Comparison of ENCODE assay signal across 8 cellular contexts in genomic region chr1:155219592-155220031, GRCh38. TPM values are rescaled to one million over a fixed set of nuclear protein-coding genes. Genes with fewer than 3 reads are reported as not detected.
DNase-seq lines count a peak whose midpoint lies in the region; ATAC-seq, FAIRE-seq and TF ChIP-seq lines count a peak whose summit lies in the region.

No MANE protein-coding gene starts in this region.

- no peaks in the 10 kb centered on the region for H3K9me2 ChIP-seq in MM.1S (replicated peaks; ENCODE audit: insufficient read depth, low read length)

- no peak overlapping the region for H3K9ac ChIP-seq in MM.1S (ENCODE audit: low read length)
- peak overlapping the region; percentile 27 to 46; a peak in 2 of 4 replicates for H3K9ac ChIP-seq in K562 (ENCODE audit: insufficient read depth in 1 of 2, low read depth in 2 of 2, low read length in 2 of 2)

- FAIRE-seq in K562 (lab: Jason Lieb, UNC): no peak

- peak; percentile 25 for DNase-seq in AG10803 (ENCODE audit: low read depth)
- DNase-seq in MM.1S: no peak
- peak; percentile 31 to 62 (median 47) for DNase-seq in K562 (ENCODE audit: extremely low read depth in 1 of 4, low spot score in 3 of 4)
- DNase-seq in lung (ENCODE audit: low spot score): peak; percentile 45
- no peak for DNase-seq in uterus
- no peak for DNase-seq in GM13977 (ENCODE audit: low spot score)

- TF ChIP-seq EP300 in K562 (IDR thresholded peaks at IDR 0.05; ENCODE audit: low read length): no peak

- H3K4me3 ChIP-seq in AG10803 (ENCODE audit: low read length) (no peak overlapping the region), MM.1S (ENCODE audit: low read length) (no peak overlapping the region), K562 (0 out of 2 replicates have a peak overlapping the region, but pooled peaks have one; percentile 13), lung (no peak overlapping the region), uterus (peak overlapping the region in 1 of 2 donors; percentile 19)

- H3K79me2 ChIP-seq in MM.1S (ENCODE audit: low read length) (no peaks in the 10 kb centered on the region), K562 (ENCODE audit: control insufficient read depth, insufficient read depth, low read length) (peaks cover under 1% of the 10 kb centered on the region; the same call in 1 of the 3 replicates)

- H2AFZ ChIP-seq in MM.1S (ENCODE audit: low read length) (peak overlapping the region; percentile 32), K562 (ENCODE audit: low read depth, low read length) (peak overlapping the region; percentile 95)

- H3K9me3 ChIP-seq in MM.1S (replicated peaks; ENCODE audit: insufficient read depth, low read length): no peaks in the 10 kb centered on the region
- H3K9me3 ChIP-seq in K562 (replicated peaks; ENCODE audit: control insufficient read depth, insufficient read depth, low read depth, low read length): no peaks in the 10 kb centered on the region
- no peaks in the 10 kb centered on the region for H3K9me3 ChIP-seq in lung (ENCODE audit: control insufficient read depth in 2 of 2, insufficient read depth in 1 of 2, low read length in 1 of 2)
- no peaks in the 10 kb centered on the region for H3K9me3 ChIP-seq in uterus

- intact Hi-C loops in K562 (cut with micrococcal nuclease): no loop called here
- intact Hi-C loops in uterus (cut with DNase I; ENCODE audit: low total_unique reads): no loop called here

- peak overlapping the region; percentile 16; the same call in 1 of the 2 replicates for H3K4me2 ChIP-seq in MM.1S (ENCODE audit: low read depth, low read length)
- H3K4me2 ChIP-seq in K562 (ENCODE audit: insufficient read depth, low read length): peak overlapping the region; percentile 42

- CTCF ChIA-PET in K562 (lab: Yijun Ruan, JAX; ENCODE audit: low intra/inter-chr PET ratio): no interaction called here

- H3K36me3 ChIP-seq in MM.1S (replicated peaks; ENCODE audit: insufficient read depth, low read length) (no peaks in the 10 kb centered on the region), K562 (ENCODE audit: control insufficient read depth, insufficient read depth, low read length) (no peaks in the 10 kb centered on the region; the same call in 1 of the 3 replicates), lung (ENCODE audit: control insufficient read depth in 2 of 2, insufficient read depth in 2 of 2, low read length in 2 of 2) (no peaks in the 10 kb centered on the region), uterus (no peaks in the 10 kb centered on the region)

- 14% methylated on average over 1 of the region's 1 CpG for WGBS in K562 (ENCODE audit: insufficient coverage, low coverage, missing lambda C conversion rate)
- 0 to 3% methylated on average over 1 of the region's 1 CpG for WGBS in lung, 2 donors

- H3K9me1 ChIP-seq in K562 (ENCODE audit: control insufficient read depth, insufficient read depth, low read length): no peaks in the 10 kb centered on the region

- H3K27me3 ChIP-seq in MM.1S (replicated peaks; ENCODE audit: insufficient read depth, low read length) (no peaks in the 10 kb centered on the region), K562 (ENCODE audit: control insufficient read depth in 2 of 2, insufficient read depth in 2 of 2, low read length in 2 of 2) (no peaks in the 10 kb centered on the region), lung (ENCODE audit: control insufficient read depth, insufficient read depth) (no peaks in the 10 kb centered on the region), uterus (no peaks in the 10 kb centered on the region)

- POLR2A ChIA-PET in K562 (lab: Yijun Ruan, JAX): interaction anchor here (0.6 to 1.8 kb wide), 6 partner anchors 10 to 994 kb away, joined by 3 to 10 read pairs (median 4); partner anchors contain the start of gene MTX1

- TF ChIP-seq CTCF in AG10803 (conservative IDR thresholded peaks at IDR 0.05; ENCODE audit: low read length) (no peak), MM.1S (IDR thresholded peaks at IDR 0.05; ENCODE audit: low read length) (no peak), K562 (IDR thresholded peaks at IDR 0.05 in 2 of 3, conservative IDR thresholded peaks at IDR 0.05 in 1 of 3; ENCODE audit: insufficient read depth in 2 of 3, low read depth in 1 of 3, low read length in 3 of 3) (no peak), lung (IDR thresholded peaks at IDR 0.05; ENCODE audit: control extremely low read depth, extremely low read depth) (no peak), uterus (IDR thresholded peaks at IDR 0.05) (no peak), GM13977 (IDR thresholded peaks at IDR 0.05; ENCODE audit: extremely low read depth, insufficient read depth, missing control alignments) (no peak)

- H3K27ac ChIP-seq in MM.1S (ENCODE audit: low read length) (no peak overlapping the region), K562 (ENCODE audit: extremely low read depth, low read depth, low read length) (peak overlapping the region; percentile 44), lung (ENCODE audit: low read depth in 1 of 2, low read length in 1 of 2) (peak overlapping the region in 1 of 2 donors; percentile 15), uterus (peak overlapping the region; percentile 18 to 24)

- BruUV-seq in K562 (replicated peaks; lab: Mats Ljungman, UMichigan): no TSS peak

- TF ChIP-seq RAD21 in K562 (CRISPR knock-in tag; conservative IDR thresholded peaks at IDR 0.05 in 1 of 2, IDR thresholded peaks at IDR 0.05 in 1 of 2): 0 out of 4 replicates have a peak, but pooled peaks of 1 of the 2 experiments have one; percentile 7

- ATAC-seq in K562: peak; percentile 74
- no peak for ATAC-seq in lung (ENCODE audit: insufficient read depth, low FRiP score)
- ATAC-seq in GM21576 (IDR thresholded peaks at IDR 0.05; ENCODE audit: unreplicated experiment): no peak
- ATAC-seq in GM21529 (IDR thresholded peaks at IDR 0.05; ENCODE audit: unreplicated experiment): no peak

- peaks cover 6% of the 10 kb centered on the region; the same call in 1 of the 2 replicates for H3F3A ChIP-seq in MM.1S (ENCODE audit: insufficient read depth, low read length)

- H4K20me1 ChIP-seq in MM.1S (ENCODE audit: insufficient read depth, low read length): no peaks in the 10 kb centered on the region
- H4K20me1 ChIP-seq in K562 (replicated peaks; ENCODE audit: control insufficient read depth, insufficient read depth, low read length): no peaks in the 10 kb centered on the region

- peaks cover 6% of the 10 kb centered on the region; the same call in 1 of the 2 replicates for H3K4me1 ChIP-seq in MM.1S (ENCODE audit: low read length)
- peaks cover 13 to 26% of the 10 kb centered on the region in 2 experiments for H3K4me1 ChIP-seq in K562 (replicated peaks in 1 of 2; ENCODE audit: control insufficient read depth in 2 of 2, insufficient read depth in 2 of 2, low read length in 2 of 2)
- H3K4me1 ChIP-seq in lung (ENCODE audit: control insufficient read depth in 2 of 2, insufficient read depth in 2 of 2, low read length in 2 of 2): peaks cover 0 to 1% of the 10 kb centered on the region in 2 donors
- no peaks in the 10 kb centered on the region for H3K4me1 ChIP-seq in uterus

- TF ChIP-seq POLR2A in K562 (conservative IDR thresholded peaks at IDR 0.05) (no peak), uterus (IDR thresholded peaks at IDR 0.05) (no peak)

- in situ Hi-C loops in K562 (cut with MboI) (no loop called here), GM13977 (cut with MboI; ENCODE audit: low pct_unique_long_range_greater_than_20kb, low sequenced_read_pairs, unreplicated experiment) (no loop called here)

RNA-seq across cellular contexts. Expression of gene MTX1, which starts 11.1 kb away (rescaled TPM):
- total RNA-seq in K562 (2011; cell fraction: chromatin; rRNA removed; ENCODE audit: low replicate concordance): 16.6 and 32.2 TPM in 2 replicates
- total RNA-seq in K562 (2011; cell fraction: nucleolus; rRNA removed): 41.9 and 55.9 TPM in 2 replicates
- 26.1 and 28.5 TPM in 2 replicates for total RNA-seq in K562 (2011; cell fraction: nucleoplasm; rRNA removed)
- 98.4 and 165 TPM in 2 replicates for total RNA-seq in K562 (2014; rRNA removed)
- total RNA-seq in K562 (2014; rRNA removed; fragmentation: Illumina TruSeq; extraction: Trizol): 37.3 and 44.6 TPM in 2 replicates
- total RNA-seq in K562 (2015; rRNA removed; fragmentation: Illumina TruSeq; extraction: Trizol): 65.1 and 66.9 TPM in 2 replicates
- 73.8 and 83.3 TPM in 2 replicates for total RNA-seq in K562 (2021)
- polyA plus RNA-seq in K562 (2011; rRNA removed): 65.8 and 73.3 TPM in 2 replicates
- 102 and 177 TPM in 2 replicates for polyA plus RNA-seq in K562 (2011; cell fraction: cytosol; rRNA removed)
- 65.2 and 88.3 TPM in 2 replicates for polyA plus RNA-seq in K562 (2011; cell fraction: nucleus; rRNA removed)
- 79.8 and 86.4 TPM in 2 replicates for polyA plus RNA-seq in K562 (2012)
- polyA plus RNA-seq in K562 (2014; fragmentation: Illumina TruSeq; extraction: Trizol): 80.0 and 88.4 TPM in 2 replicates
- 10 to 100 TPM; 29.1 to 66.3 TPM for polyA plus RNA-seq in K562 (2014; fragmentation: Nextera tagmentation; extraction: Ambion mirVana)
- polyA plus RNA-seq in K562 (2014; rRNA removed): 83.5 and 90.5 TPM in 2 replicates
- 25.2 and 38.9 TPM in 2 replicates for polyA minus RNA-seq in K562 (2011; rRNA and poly(A)+ RNA removed)
- 35.6 and 41.5 TPM in 2 replicates for polyA minus RNA-seq in K562 (2011; cell fraction: cytosol; rRNA and poly(A)+ RNA removed)
- polyA minus RNA-seq in K562 (2011; cell fraction: nucleus; rRNA and poly(A)+ RNA removed): 26.3 and 28.4 TPM in 2 replicates
- total RNA-seq in lung: 10 to 100 TPM; 25.6 to 46.7 TPM
- 10 to 100 TPM; 69.9 to 72.1 TPM for polyA plus RNA-seq in lung
- 10 to 100 TPM in 3 of 4 donors, 1 to 10 TPM in 1; 9.7 to 62.4 (median 26.0) TPM for total RNA-seq in uterus

RNA-seq across cellular contexts. Expression of gene THBS3, which starts 11.9 kb away (rescaled TPM):
- 41.1 and 69.3 TPM in 2 replicates for total RNA-seq in K562 (2011; cell fraction: chromatin; rRNA removed; ENCODE audit: low replicate concordance)
- 30.0 and 35.2 TPM in 2 replicates for total RNA-seq in K562 (2011; cell fraction: nucleolus; rRNA removed)
- total RNA-seq in K562 (2011; cell fraction: nucleoplasm; rRNA removed): 23.9 and 24.2 TPM in 2 replicates
- total RNA-seq in K562 (2014; rRNA removed) (2.5 and 3.2 TPM in 2 replicates), K562 (2014; rRNA removed; fragmentation: Illumina TruSeq; extraction: Trizol) (2.0 and 2.4 TPM in 2 replicates), K562 (2015; rRNA removed; fragmentation: Illumina TruSeq; extraction: Trizol) (3.1 and 3.4 TPM in 2 replicates), K562 (2021) (3.3 and 5.0 TPM in 2 replicates), lung (10 to 100 TPM; 26.6 to 33.1 TPM), uterus (100 to 1,000 TPM in 1 of 4 donors, 10 to 100 TPM in 3; 11.8 to 101 (median 38.3) TPM)
- polyA plus RNA-seq in K562 (2011; rRNA removed) (5.8 and 6.8 TPM in 2 replicates), K562 (2014; fragmentation: Illumina TruSeq; extraction: Trizol) (2.5 and 3.2 TPM in 2 replicates), K562 (2014; fragmentation: Nextera tagmentation; extraction: Ambion mirVana) (under 1 TPM; 0.59 to 0.89 TPM), K562 (2014; rRNA removed) (6.6 and 8.3 TPM in 2 replicates), lung (10 to 100 TPM; 11.4 to 22.1 TPM)
- polyA plus RNA-seq in K562 (2011; cell fraction: cytosol; rRNA removed): 4.3 and 5.3 TPM in 2 replicates
- 48.2 and 56.8 TPM in 2 replicates for polyA plus RNA-seq in K562 (2011; cell fraction: nucleus; rRNA removed)
- 6.7 and 14.3 TPM in 2 replicates for polyA plus RNA-seq in K562 (2012)
- 4.6 TPM in 2 replicates for polyA minus RNA-seq in K562 (2011; rRNA and poly(A)+ RNA removed)
- 2.0 and 2.3 TPM in 2 replicates for polyA minus RNA-seq in K562 (2011; cell fraction: cytosol; rRNA and poly(A)+ RNA removed)
- 7.3 and 8.8 TPM in 2 replicates for polyA minus RNA-seq in K562 (2011; cell fraction: nucleus; rRNA and poly(A)+ RNA removed)

RNA-seq across cellular contexts. Expression of gene ENTREP3, which starts 35.7 kb away (rescaled TPM):
- 20.6 and 45.2 TPM in 2 replicates for total RNA-seq in K562 (2011; cell fraction: chromatin; rRNA removed; ENCODE audit: low replicate concordance)
- total RNA-seq in K562 (2011; cell fraction: nucleolus; rRNA removed): 38.6 and 38.9 TPM in 2 replicates
- total RNA-seq in K562 (2011; cell fraction: nucleoplasm; rRNA removed): 36.1 and 52.0 TPM in 2 replicates
- total RNA-seq in K562 (2014; rRNA removed) (6.4 and 10.6 TPM in 2 replicates), K562 (2014; rRNA removed; fragmentation: Illumina TruSeq; extraction: Trizol) (1.9 and 2.0 TPM in 2 replicates), K562 (2015; rRNA removed; fragmentation: Illumina TruSeq; extraction: Trizol) (3.4 and 4.1 TPM in 2 replicates), K562 (2021) (41.8 and 43.0 TPM in 2 replicates), lung (10 to 100 TPM in 1 of 2 donors, 1 to 10 TPM in 1; 9.0 to 28.7 TPM), uterus (10 to 100 TPM in 2 of 4 donors, 1 to 10 TPM in 2; 5.3 to 28.2 (median 11.7) TPM)
- polyA plus RNA-seq in K562 (2011; rRNA removed) (5.9 and 17.5 TPM in 2 replicates), K562 (2014; fragmentation: Illumina TruSeq; extraction: Trizol) (11.8 and 21.9 TPM in 2 replicates), K562 (2014; fragmentation: Nextera tagmentation; extraction: Ambion mirVana) (1 to 10 TPM; 2.0 to 2.1 TPM), K562 (2014; rRNA removed) (15.4 and 17.7 TPM in 2 replicates), lung (10 to 100 TPM in 1 of 2 donors, 1 to 10 TPM in 1; 8.4 to 16.8 TPM)
- 10.9 and 13.6 TPM in 2 replicates for polyA plus RNA-seq in K562 (2011; cell fraction: cytosol; rRNA removed)
- polyA plus RNA-seq in K562 (2011; cell fraction: nucleus; rRNA removed): 30.5 and 33.5 TPM in 2 replicates
- polyA plus RNA-seq in K562 (2012): 23.2 and 25.9 TPM in 2 replicates
- polyA minus RNA-seq in K562 (2011; rRNA and poly(A)+ RNA removed): 3.8 and 3.9 TPM in 2 replicates
- polyA minus RNA-seq in K562 (2011; cell fraction: cytosol; rRNA and poly(A)+ RNA removed): 13.7 and 24.0 TPM in 2 replicates
- 6.2 and 7.2 TPM in 2 replicates for polyA minus RNA-seq in K562 (2011; cell fraction: nucleus; rRNA and poly(A)+ RNA removed)

RNA-seq across cellular contexts. Expression of gene SCAMP3, which starts 42.5 kb away (rescaled TPM):
- 59.7 and 127 TPM in 2 replicates for total RNA-seq in K562 (2011; cell fraction: chromatin; rRNA removed; ENCODE audit: low replicate concordance)
- 178 TPM in 2 replicates for total RNA-seq in K562 (2011; cell fraction: nucleolus; rRNA removed)
- total RNA-seq in K562 (2011; cell fraction: nucleoplasm; rRNA removed): 135 and 144 TPM in 2 replicates
- total RNA-seq in K562 (2014; rRNA removed) (101 and 132 TPM in 2 replicates), K562 (2014; rRNA removed; fragmentation: Illumina TruSeq; extraction: Trizol) (13.4 and 14.2 TPM in 2 replicates), K562 (2015; rRNA removed; fragmentation: Illumina TruSeq; extraction: Trizol) (24.0 and 25.4 TPM in 2 replicates), K562 (2021) (111 TPM in 2 replicates), lung (10 to 100 TPM; 29.9 to 84.6 TPM), uterus (10 to 100 TPM in 3 of 4 donors, 1 to 10 TPM in 1; 10.0 to 44.4 (median 29.2) TPM)
- polyA plus RNA-seq in K562 (2011; rRNA removed) (100 and 140 TPM in 2 replicates), K562 (2014; fragmentation: Illumina TruSeq; extraction: Trizol) (86.1 and 100 TPM in 2 replicates), K562 (2014; fragmentation: Nextera tagmentation; extraction: Ambion mirVana) (10 to 100 TPM; 72.9 to 83.3 TPM), K562 (2014; rRNA removed) (130 and 131 TPM in 2 replicates), lung (10 to 100 TPM; 55.0 to 90.3 TPM)
- polyA plus RNA-seq in K562 (2011; cell fraction: cytosol; rRNA removed): 214 and 294 TPM in 2 replicates
- polyA plus RNA-seq in K562 (2011; cell fraction: nucleus; rRNA removed): 103 and 109 TPM in 2 replicates
- 94.0 and 101 TPM in 2 replicates for polyA plus RNA-seq in K562 (2012)
- polyA minus RNA-seq in K562 (2011; rRNA and poly(A)+ RNA removed): 57.0 and 75.1 TPM in 2 replicates
- 62.4 and 70.4 TPM in 2 replicates for polyA minus RNA-seq in K562 (2011; cell fraction: cytosol; rRNA and poly(A)+ RNA removed)
- polyA minus RNA-seq in K562 (2011; cell fraction: nucleus; rRNA and poly(A)+ RNA removed): 16.4 and 25.2 TPM in 2 replicates

RNA-seq across cellular contexts. Expression of gene TRIM46, which starts 46.0 kb away (rescaled TPM):
- 0.95 and 1.8 TPM in 2 replicates for total RNA-seq in K562 (2011; cell fraction: chromatin; rRNA removed; ENCODE audit: low replicate concordance)
- total RNA-seq in K562 (2011; cell fraction: nucleolus; rRNA removed): 0.67 and 0.92 TPM in 2 replicates
- 0.66 and 1.1 TPM in 2 replicates for total RNA-seq in K562 (2011; cell fraction: nucleoplasm; rRNA removed)
- total RNA-seq in K562 (2014; rRNA removed) (0.04 and 0.05 TPM in 2 replicates), K562 (2014; rRNA removed; fragmentation: Illumina TruSeq; extraction: Trizol) (not detected in 2 replicates), K562 (2015; rRNA removed; fragmentation: Illumina TruSeq; extraction: Trizol) (0.14 TPM in 1 of 2 replicates, not detected in the other), K562 (2021) (0.22 and 0.60 TPM in 2 replicates), lung (under 1 TPM; 0.60 to 0.71 TPM), uterus (1 to 10 TPM in 3 of 4 donors, under 1 TPM in 1; 0.26 to 4.6 (median 2.5) TPM)
- polyA plus RNA-seq in K562 (2011; rRNA removed) (0.08 and 0.12 TPM in 2 replicates), K562 (2014; fragmentation: Illumina TruSeq; extraction: Trizol) (0.15 and 0.18 TPM in 2 replicates), K562 (2014; fragmentation: Nextera tagmentation; extraction: Ambion mirVana) (not detected), K562 (2014; rRNA removed) (0.11 and 0.41 TPM in 2 replicates), lung (under 1 TPM; 0.26 to 0.31 TPM)
- polyA plus RNA-seq in K562 (2011; cell fraction: cytosol; rRNA removed): 0.13 and 0.18 TPM in 2 replicates
- polyA plus RNA-seq in K562 (2011; cell fraction: nucleus; rRNA removed): 0.59 and 0.64 TPM in 2 replicates
- polyA plus RNA-seq in K562 (2012): 0.16 and 0.29 TPM in 2 replicates
- 0.09 TPM in 1 of 2 replicates, not detected in the other for polyA minus RNA-seq in K562 (2011; rRNA and poly(A)+ RNA removed)
- polyA minus RNA-seq in K562 (2011; cell fraction: cytosol; rRNA and poly(A)+ RNA removed): not detected in 2 replicates
- polyA minus RNA-seq in K562 (2011; cell fraction: nucleus; rRNA and poly(A)+ RNA removed): 0.13 TPM in 1 of 2 replicates, not detected in the other

Comparison
In these comparisons a context has a peak if more than half of its experiments do, and no peak if none do; other contexts are left out.
1. DNase-seq: peak in AG10803 (single experiment), K562 (4 of 4) and lung (single experiment); none in MM.1S (single experiment), uterus (0 of 2) and GM13977 (single experiment).